Comparison of ENCODE assay signal across 21 cellular contexts in genomic region chr19:10756371-10756770, GRCh38. TPM values are rescaled to one million over a fixed set of nuclear protein-coding genes. Genes with fewer than 3 reads are reported as not detected.
DNase-seq lines count a peak whose midpoint lies in the region; ATAC-seq and TF ChIP-seq lines count a peak whose summit lies in the region.
"Had no signal": no experiment of that assay in that cellular context is flagged by ENCODE, and none has a peak within 500 bp of the region (broad histone marks: within the 10 kb centered on the region; RNA-seq: fewer than 3 reads in every experiment).

No MANE protein-coding gene starts in this region.

- peaks cover 5 to 8% of the 10 kb centered on the region in 2 donors for H3K36me3 Mint-ChIP-seq in activated T-cell treated with anti-CD3 and anti-CD28 coated beads, Interleukin-2, amount 50 U/mL, for 72 hours (ENCODE audit: insufficient read depth in 2 of 2)
- H3K36me3 Mint-ChIP-seq in activated T-cell treated with anti-CD3 and anti-CD28 coated beads, Interleukin-2, amount 50 U/mL, for 4 hours (ENCODE audit: insufficient read depth): peaks cover 8% of the 10 kb centered on the region
- H3K36me3 Mint-ChIP-seq in activated CD8-positive, alpha-beta T cell treated with anti-CD3 and anti-CD28 coated beads for 36 hours (ENCODE audit: low read depth): peaks cover 30% of the 10 kb centered on the region
- peaks cover 20% of the 10 kb centered on the region for H3K36me3 Mint-ChIP-seq in endodermal cell (ENCODE audit: low read depth)

- no peak overlapping the region for H3K4me2 ChIP-seq in MM.1S (ENCODE audit: low read depth, low read length)

- POLR2A ChIA-PET in activated CD8-positive, alpha-beta T cell treated with anti-CD3 and anti-CD28 coated beads for 36 hours (lab: Charles Lee): interaction anchor here (0.8 to 1.9 kb wide), 5 partner anchors 10 to 39 kb away, joined by 3 to 4 read pairs (median 3); no protein-coding TSS in a partner anchor

- no peaks in the 10 kb centered on the region for H3K9me3 ChIP-seq in endodermal cell (ENCODE audit: control insufficient read depth, low read length)
- H3K9me3 ChIP-seq in MM.1S (replicated peaks; ENCODE audit: insufficient read depth, low read length): no peaks in the 10 kb centered on the region
- H3K9me3 ChIP-seq: Peyer's patch, right lobe of liver had no signal

- DNase-seq in activated T-cell treated with anti-CD3 and anti-CD28 coated beads, Interleukin-2, amount 50 U/mL, for 72 hours: no peak
- no peak for DNase-seq in activated T-cell treated with anti-CD3 and anti-CD28 coated beads, Interleukin-2, amount 50 U/mL, for 4 hours
- peak; percentile 37 for DNase-seq in activated CD8-positive, alpha-beta T cell treated with anti-CD3 and anti-CD28 coated beads for 36 hours
- no peak for DNase-seq in endodermal cell
- no peak for DNase-seq in substantia nigra (lab: John Stamatoyannopoulos, UW)
- DNase-seq in MM.1S: no peak
- DNase-seq in hypothalamus (lab: John Stamatoyannopoulos, UW): no peak
- DNase-seq in caudate nucleus (lab: John Stamatoyannopoulos, UW): no peak
- DNase-seq: activated CD4-positive, alpha-beta T cell treated with anti-CD3 and anti-CD28 coated beads for 1 hour; activated effector memory CD4-positive, alpha-beta T cell treated with Interleukin-2 at 50 U/mL for 16 hours; Calu3; foreskin fibroblast; GF-D8; NCI-H2029 treated with DMSO at 0.1 percent for 48 hours; NCI-H524 treated with DMSO at 0.1 percent for 48 hours; nucleus accumbens; Peyer's patch; right lobe of liver; stimulated activated CD4-positive, alpha-beta T cell treated with anti-CD3 and anti-CD28 coated beads, Interleukin-2, amount 100 ng/mL, for 24 hours had no signal

- H3K27ac ChIP-seq in endodermal cell (ENCODE audit: low read depth, low read length) (no peak overlapping the region), substantia nigra (ENCODE audit: low read depth, low read length, poor library complexity, severe bottlenecking) (peak overlapping the region; percentile 79), MM.1S (ENCODE audit: low read length) (no peak overlapping the region), caudate nucleus (ENCODE audit: low read depth, low read length) (no peak overlapping the region)
- H3K27ac ChIP-seq: Peyer's patch, right lobe of liver had no signal

- H4K20me1 ChIP-seq in MM.1S (ENCODE audit: insufficient read depth, low read length): no peaks in the 10 kb centered on the region

- H3K4me3 ChIP-seq in endodermal cell (ENCODE audit: low read length) (no peak overlapping the region), MM.1S (ENCODE audit: low read length) (no peak overlapping the region)
- H3K4me3 ChIP-seq: lung, Peyer's patch, right lobe of liver had no signal

- H3K4me1 ChIP-seq in endodermal cell (ENCODE audit: control insufficient read depth, insufficient read depth, low read length) (no peaks in the 10 kb centered on the region), MM.1S (ENCODE audit: low read length) (peaks cover 15% of the 10 kb centered on the region)

- no peak overlapping the region for H2AFZ ChIP-seq in MM.1S (ENCODE audit: low read length)

- intact Hi-C loops in activated CD8-positive, alpha-beta T cell treated with anti-CD3 and anti-CD28 coated beads for 36 hours (cut with micrococcal nuclease): loop anchor here (5.0 kb wide), 1 partner anchor 39 kb away; the partner anchor contains the start of gene DNM2

- peak overlapping the region; percentile 48 for H3K27ac Mint-ChIP-seq in activated T-cell treated with anti-CD3 and anti-CD28 coated beads, Interleukin-2, amount 50 U/mL, for 72 hours
- H3K27ac Mint-ChIP-seq in activated CD8-positive, alpha-beta T cell treated with anti-CD3 and anti-CD28 coated beads for 36 hours: peak overlapping the region; percentile 73
- H3K27ac Mint-ChIP-seq in endodermal cell: peak overlapping the region; percentile 68
- H3K27ac Mint-ChIP-seq: type B pancreatic cell had no signal

- peaks cover 93% of the 10 kb centered on the region for H3K4me1 Mint-ChIP-seq in activated T-cell treated with anti-CD3 and anti-CD28 coated beads, Interleukin-2, amount 50 U/mL, for 72 hours (ENCODE audit: low read depth)
- peaks cover 80% of the 10 kb centered on the region for H3K4me1 Mint-ChIP-seq in activated T-cell treated with anti-CD3 and anti-CD28 coated beads, Interleukin-2, amount 50 U/mL, for 4 hours (ENCODE audit: low read depth)
- peaks cover 76% of the 10 kb centered on the region for H3K4me1 Mint-ChIP-seq in activated CD8-positive, alpha-beta T cell treated with anti-CD3 and anti-CD28 coated beads for 36 hours (ENCODE audit: low read depth)
- peaks cover 11% of the 10 kb centered on the region for H3K4me1 Mint-ChIP-seq in endodermal cell

- H3F3A ChIP-seq in MM.1S (ENCODE audit: insufficient read depth, low read length): peaks cover 19% of the 10 kb centered on the region

- 84 to 85% methylated on average over 10 of the region's 10 CpGs for WGBS in endodermal cell (ENCODE audit: insufficient coverage in 1 of 2, insufficient read length in 1 of 2), 2 experiments

- TF ChIP-seq CTCF in activated CD8-positive, alpha-beta T cell treated with anti-CD3 and anti-CD28 coated beads for 36 hours (IDR thresholded peaks at IDR 0.05): no peak
- TF ChIP-seq CTCF in endodermal cell (conservative IDR thresholded peaks at IDR 0.05) (no peak), MM.1S (IDR thresholded peaks at IDR 0.05; ENCODE audit: low read length) (no peak)

- H3K9ac ChIP-seq in endodermal cell (ENCODE audit: extremely low read depth, low read length, poor library complexity, severe bottlenecking) (no peak overlapping the region), MM.1S (ENCODE audit: low read length) (no peak overlapping the region)

- H3K79me2 ChIP-seq in MM.1S (ENCODE audit: low read length): peaks cover 71% of the 10 kb centered on the region

- H3K9me3 Mint-ChIP-seq in activated T-cell treated with anti-CD3 and anti-CD28 coated beads, Interleukin-2, amount 50 U/mL, for 72 hours: no peaks in the 10 kb centered on the region
- no peaks in the 10 kb centered on the region for H3K9me3 Mint-ChIP-seq in activated T-cell treated with anti-CD3 and anti-CD28 coated beads, Interleukin-2, amount 50 U/mL, for 4 hours
- H3K9me3 Mint-ChIP-seq in activated CD8-positive, alpha-beta T cell treated with anti-CD3 and anti-CD28 coated beads for 36 hours: peaks cover 3% of the 10 kb centered on the region
- no peaks in the 10 kb centered on the region for H3K9me3 Mint-ChIP-seq in endodermal cell
- H3K9me3 Mint-ChIP-seq: type B pancreatic cell had no signal

- no peak for ATAC-seq in activated T-cell treated with anti-CD3 and anti-CD28 coated beads, Interleukin-2, amount 50 U/mL, for 72 hours (replicated peaks in 1 of 2)
- ATAC-seq in activated T-cell treated with anti-CD3 and anti-CD28 coated beads, Interleukin-2, amount 50 U/mL, for 4 hours: no peak
- no peak for ATAC-seq in activated CD8-positive, alpha-beta T cell treated with anti-CD3 and anti-CD28 coated beads for 36 hours
- ATAC-seq: right lobe of liver had no signal

- CTCF ChIA-PET in activated CD8-positive, alpha-beta T cell treated with anti-CD3 and anti-CD28 coated beads for 36 hours (lab: Charles Lee): interaction anchor here (2.0 kb wide), 1 partner anchor 39 kb away, joined by 9 read pairs; the partner anchor contains the start of gene DNM2

- H3K27me3 ChIP-seq in endodermal cell (ENCODE audit: control insufficient read depth, insufficient read depth, low read length, poor library complexity, severe bottlenecking) (no peaks in the 10 kb centered on the region), MM.1S (replicated peaks; ENCODE audit: insufficient read depth, low read length) (no peaks in the 10 kb centered on the region)
- H3K27me3 ChIP-seq: Peyer's patch, right lobe of liver had no signal

- H3K36me3 ChIP-seq in endodermal cell (ENCODE audit: control insufficient read depth, insufficient read depth, low read length) (peaks cover 24% of the 10 kb centered on the region), MM.1S (replicated peaks; ENCODE audit: insufficient read depth, low read length) (0 out of 2 replicates have a peak, but pooled peaks cover 3% of the 10 kb centered on the region)

- H3K9me2 ChIP-seq in MM.1S (replicated peaks; ENCODE audit: insufficient read depth, low read length): no peaks in the 10 kb centered on the region

- H3K27me3 Mint-ChIP-seq in activated T-cell treated with anti-CD3 and anti-CD28 coated beads, Interleukin-2, amount 50 U/mL, for 72 hours (ENCODE audit: low read depth): no peaks in the 10 kb centered on the region
- no peaks in the 10 kb centered on the region for H3K27me3 Mint-ChIP-seq in activated T-cell treated with anti-CD3 and anti-CD28 coated beads, Interleukin-2, amount 50 U/mL, for 4 hours (ENCODE audit: low read depth)
- H3K27me3 Mint-ChIP-seq in activated CD8-positive, alpha-beta T cell treated with anti-CD3 and anti-CD28 coated beads for 36 hours: no peaks in the 10 kb centered on the region
- no peaks in the 10 kb centered on the region for H3K27me3 Mint-ChIP-seq in endodermal cell (ENCODE audit: insufficient read depth)
- H3K27me3 Mint-ChIP-seq: type B pancreatic cell had no signal

- peak overlapping the region; percentile 30 to 57 for H3K4me3 Mint-ChIP-seq in activated T-cell treated with anti-CD3 and anti-CD28 coated beads, Interleukin-2, amount 50 U/mL, for 72 hours
- no peak overlapping the region for H3K4me3 Mint-ChIP-seq in activated T-cell treated with anti-CD3 and anti-CD28 coated beads, Interleukin-2, amount 50 U/mL, for 4 hours
- H3K4me3 Mint-ChIP-seq in activated CD8-positive, alpha-beta T cell treated with anti-CD3 and anti-CD28 coated beads for 36 hours: no peak overlapping the region
- H3K4me3 Mint-ChIP-seq in endodermal cell: no peak overlapping the region
- H3K4me3 Mint-ChIP-seq: type B pancreatic cell had no signal

RNA-seq across cellular contexts. Expression of gene DNM2, which starts 38.5 kb away (rescaled TPM):
- total RNA-seq in activated T-cell treated with anti-CD3 and anti-CD28 coated beads, Interleukin-2, amount 50 U/mL, for 72 hours: 100 to 1,000 TPM; 241 to 266 TPM
- total RNA-seq in activated T-cell treated with anti-CD3 and anti-CD28 coated beads, Interleukin-2, amount 50 U/mL, for 4 hours: 100 to 1,000 TPM; 152 to 161 (median 158) TPM
- total RNA-seq in activated CD8-positive, alpha-beta T cell treated with anti-CD3 and anti-CD28 coated beads for 36 hours: 100 to 1,000 TPM; 151 to 153 TPM
- total RNA-seq in endodermal cell: 100 to 1,000 TPM; 118 to 136 TPM
- polyA plus RNA-seq in endodermal cell (2013, experiment 1 of 2): 79.4 TPM
- polyA plus RNA-seq in endodermal cell (2013, experiment 2 of 2): 78.8 TPM

RNA-seq across cellular contexts. Expression of gene QTRT1, which starts 55.1 kb away (rescaled TPM):
- total RNA-seq in activated T-cell treated with anti-CD3 and anti-CD28 coated beads, Interleukin-2, amount 50 U/mL, for 72 hours: 10 to 100 TPM; 48.9 to 49.5 TPM
- total RNA-seq in activated T-cell treated with anti-CD3 and anti-CD28 coated beads, Interleukin-2, amount 50 U/mL, for 4 hours: 100 to 1,000 TPM; 117 to 122 (median 120) TPM
- 10 to 100 TPM; 56.8 to 61.8 TPM for total RNA-seq in activated CD8-positive, alpha-beta T cell treated with anti-CD3 and anti-CD28 coated beads for 36 hours
- 10 to 100 TPM; 36.8 to 40.0 TPM for total RNA-seq in endodermal cell
- 30.3 TPM for polyA plus RNA-seq in endodermal cell (2013, experiment 1 of 2)
- 30.3 TPM for polyA plus RNA-seq in endodermal cell (2013, experiment 2 of 2)

Comparison
In these comparisons a context has a peak if more than half of its experiments do, and no peak if none do; other contexts are left out.
1. H3K4me3 Mint-ChIP-seq: peak in activated T-cell treated with anti-CD3 and anti-CD28 coated beads, Interleukin-2, amount 50 U/mL, for 72 hours (2 of 2); none in activated T-cell treated with anti-CD3 and anti-CD28 coated beads, Interleukin-2, amount 50 U/mL, for 4 hours (single experiment), activated CD8-positive, alpha-beta T cell treated with anti-CD3 and anti-CD28 coated beads for 36 hours (single experiment) and endodermal cell (single experiment).
2. Peak in every context shown above with its lines, with median percentiles within 50 percentile points of each other: H3K27ac Mint-ChIP-seq.